ENCODE assay signal across 14 cellular contexts in genomic region chr6:167349816-167350215, GRCh38. TPM values are rescaled to one million over a fixed set of nuclear protein-coding genes. Genes with fewer than 3 reads are reported as not detected.
DNase-seq lines count a peak whose midpoint lies in the region; ATAC-seq and TF ChIP-seq lines count a peak whose summit lies in the region.
"Had no signal": no experiment of that assay in that cellular context is flagged by ENCODE, and none has a peak within 500 bp of the region (broad histone marks: within the 10 kb centered on the region; RNA-seq: fewer than 3 reads in every experiment).

No MANE protein-coding gene starts in this region.

- H3K4me3 Mint-ChIP-seq in activated naive CD4-positive, alpha-beta T cell treated with anti-CD3 and anti-CD28 coated beads, Interleukin-2, amount 50 U/mL, for 24 hours, result peak overlapping the region; percentile 91
- H3K4me3 Mint-ChIP-seq in activated naive CD8-positive, alpha-beta T cell, result peak overlapping the region; percentile 91

- H3K4me3 ChIP-seq in lower lobe of right lung (peak overlapping the region; percentile 56), upper lobe of left lung (peak overlapping the region in 3 of 4 donors; percentile 44 to 55 (median 50))

- peaks cover 6% of the 10 kb centered on the region for H3K27me3 Mint-ChIP-seq in activated naive CD4-positive, alpha-beta T cell treated with anti-CD3 and anti-CD28 coated beads, Interleukin-2, amount 50 U/mL, for 24 hours
- peaks cover 4% of the 10 kb centered on the region for H3K27me3 Mint-ChIP-seq in activated naive CD8-positive, alpha-beta T cell

- H3K4me1 Mint-ChIP-seq in activated naive CD4-positive, alpha-beta T cell treated with anti-CD3 and anti-CD28 coated beads, Interleukin-2, amount 50 U/mL, for 24 hours, result peaks cover 20% of the 10 kb centered on the region
- peaks cover 21% of the 10 kb centered on the region for H3K4me1 Mint-ChIP-seq in activated naive CD8-positive, alpha-beta T cell (ENCODE audit: low read depth)

- H3K36me3 Mint-ChIP-seq in activated naive CD4-positive, alpha-beta T cell treated with anti-CD3 and anti-CD28 coated beads, Interleukin-2, amount 50 U/mL, for 24 hours, result peaks cover 1% of the 10 kb centered on the region
- peaks cover 10 to 20% of the 10 kb centered on the region in 2 donors for H3K36me3 Mint-ChIP-seq in activated naive CD4-positive, alpha-beta T cell treated with anti-CD3 and anti-CD28 coated beads, Interleukin-2, amount 50 U/mL, for 72 hours
- H3K36me3 Mint-ChIP-seq in activated naive CD8-positive, alpha-beta T cell, result peaks cover 4% of the 10 kb centered on the region

- TF ChIP-seq CTCF in lower lobe of right lung (IDR thresholded peaks at IDR 0.05) (no peak), upper lobe of left lung (IDR thresholded peaks at IDR 0.05) (no peak)

- H3K4me1 ChIP-seq in lower lobe of right lung (peaks cover 24% of the 10 kb centered on the region), upper lobe of left lung (peaks cover 20 to 25% (median 20%) of the 10 kb centered on the region in 4 donors)

- no peak for TF ChIP-seq EP300 in upper lobe of left lung (IDR thresholded peaks at IDR 0.05)

- no peaks in the 10 kb centered on the region for H3K36me3 ChIP-seq in lower lobe of right lung
- H3K36me3 ChIP-seq in upper lobe of left lung, result no peaks in the 10 kb centered on the region
- H3K36me3 ChIP-seq: ovary had no signal

- peak overlapping the region; percentile 92 for H3K27ac Mint-ChIP-seq in activated naive CD4-positive, alpha-beta T cell treated with anti-CD3 and anti-CD28 coated beads, Interleukin-2, amount 50 U/mL, for 24 hours
- H3K27ac Mint-ChIP-seq in activated naive CD4-positive, alpha-beta T cell treated with anti-CD3 and anti-CD28 coated beads, Interleukin-2, amount 50 U/mL, for 72 hours, result peak overlapping the region in 1 of 2 donors; percentile 61
- peak overlapping the region; percentile 93 for H3K27ac Mint-ChIP-seq in activated naive CD8-positive, alpha-beta T cell

- no peaks in the 10 kb centered on the region for H3K9me3 ChIP-seq in lower lobe of right lung
- no peaks in the 10 kb centered on the region for H3K9me3 ChIP-seq in upper lobe of left lung

- intact Hi-C loops in lower lobe of right lung (cut with DNase I), result no loop called here

- TF ChIP-seq POLR2A in upper lobe of left lung (IDR thresholded peaks at IDR 0.05), result no peak

- DNase-seq in activated naive CD4-positive, alpha-beta T cell treated with anti-CD3 and anti-CD28 coated beads, Interleukin-2, amount 50 U/mL, for 72 hours (ENCODE audit: low spot score in 2 of 2), result no peak
- DNase-seq in lower lobe of right lung (no peak), upper lobe of left lung (no peak), cortex of kidney (lab: John Stamatoyannopoulos, UW) (no peak), NCI-H128 (lab: John Stamatoyannopoulos, UW; ENCODE audit: unreplicated experiment) (no peak)
- DNase-seq: amygdala; foreskin melanocyte; GDM1; NCI-H1694 treated with DMSO at 0.1 percent for 48 hours; NK-92 treated with Interleukin-12 subunit alpha and Interleukin-12 subunit beta, amount 100 ng/mL, for 24 hours; ovary had no signal

- 45 to 48% methylated on average over 9 of the region's 9 CpGs for WGBS in upper lobe of left lung, 2 donors

- no peaks in the 10 kb centered on the region for H3K9me3 Mint-ChIP-seq in activated naive CD4-positive, alpha-beta T cell treated with anti-CD3 and anti-CD28 coated beads, Interleukin-2, amount 50 U/mL, for 24 hours
- H3K9me3 Mint-ChIP-seq in activated naive CD4-positive, alpha-beta T cell treated with anti-CD3 and anti-CD28 coated beads, Interleukin-2, amount 50 U/mL, for 72 hours, result no peaks in the 10 kb centered on the region
- H3K9me3 Mint-ChIP-seq in activated naive CD8-positive, alpha-beta T cell (ENCODE audit: low read depth), result peaks cover 3% of the 10 kb centered on the region

- H3K27ac ChIP-seq in lower lobe of right lung (no peak overlapping the region), upper lobe of left lung (peak overlapping the region in 2 of 4 donors; percentile 10 to 75)
- H3K27ac ChIP-seq: ovary had no signal

- peaks cover 6% of the 10 kb centered on the region for H3K27me3 ChIP-seq in lower lobe of right lung (ENCODE audit: low read depth)
- H3K27me3 ChIP-seq in upper lobe of left lung, result peaks cover 0 to 3% (median 0%) of the 10 kb centered on the region in 4 donors
- H3K27me3 ChIP-seq: ovary had no signal

- no peak for ATAC-seq in activated naive CD4-positive, alpha-beta T cell treated with anti-CD3 and anti-CD28 coated beads, Interleukin-2, amount 50 U/mL, for 72 hours
- ATAC-seq in lower lobe of right lung (peak in 1 of 2 donors; percentile 50), upper lobe of left lung (ENCODE audit: low FRiP score in 2 of 2) (no peak), HG02884 (IDR thresholded peaks at IDR 0.05; ENCODE audit: unreplicated experiment) (no peak)

RNA-seq across cellular contexts. Expression of gene TTLL2, which starts 24.9 kb away (rescaled TPM):
- total RNA-seq in activated naive CD4-positive, alpha-beta T cell treated with anti-CD3 and anti-CD28 coated beads, Interleukin-2, amount 50 U/mL, for 72 hours, result not detected
- total RNA-seq in lower lobe of right lung (not detected), upper lobe of left lung (not detected)
- total RNA-seq: ovary had no signal

RNA-seq across cellular contexts. Expression of gene UNC93A, which starts 58.7 kb away (rescaled TPM):
- not detected for total RNA-seq in activated naive CD4-positive, alpha-beta T cell treated with anti-CD3 and anti-CD28 coated beads, Interleukin-2, amount 50 U/mL, for 72 hours
- total RNA-seq in lower lobe of right lung (not detected), upper lobe of left lung (not detected)
